In the genomic region with DNA sequence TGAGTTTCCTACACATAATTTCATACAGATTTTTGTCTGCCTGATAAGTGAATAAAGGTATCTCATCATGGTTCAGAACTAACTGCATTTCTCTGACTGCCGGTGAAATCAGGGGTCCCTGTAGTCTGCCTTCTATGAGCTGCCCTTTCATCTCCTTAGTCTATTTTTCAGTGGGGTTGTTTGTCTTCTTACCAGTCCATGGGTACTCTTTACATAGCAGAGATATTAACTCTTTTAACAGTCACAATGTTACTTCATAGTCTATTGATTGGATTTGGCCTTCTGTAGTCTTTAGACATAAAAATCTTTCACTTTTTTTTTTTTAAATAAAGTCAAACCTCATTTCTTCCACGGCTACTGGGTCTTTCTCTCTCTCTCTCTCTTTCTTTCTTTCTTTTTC, we compare ENCODE assay signal across 31 cellular contexts.
"Had no signal": no experiment of that assay in that cellular context is flagged by ENCODE, and none has a peak within 500 bp of the region (broad histone marks: within the 10 kb centered on the region; RNA-seq: fewer than 3 reads in every experiment).

No MANE protein-coding gene starts in this region.

- H2AFZ ChIP-seq: neural progenitor cell, parathyroid adenoma had no signal

- H3K27me3 Mint-ChIP-seq: naive thymus-derived CD4-positive, alpha-beta T cell; progenitor cell of endocrine pancreas; stimulated activated naive B cell treated with anti-CD40 and anti-IgM and Interleukin-4, amounts not matched to agents 10 μg/mL and 1 μg/mL and 100 μg/mL, for 72 hours; stimulated activated naive CD8-positive, alpha-beta T cell treated with anti-CD3 and anti-CD28 coated beads, Interleukin-15, Interleukin-2, amounts not matched to agents 100 ng/mL and 50 ng/mL, for 24 hours had no signal

- H3K4me1 Mint-ChIP-seq: nephron; neural progenitor cell; stimulated activated naive B cell treated with anti-CD40 and anti-IgM and Interleukin-4, amounts not matched to agents 10 μg/mL and 1 μg/mL and 100 μg/mL, for 72 hours had no signal

- H3K4me3 ChIP-seq: neural progenitor cell, ovary, psoas muscle, skin epidermis, smooth muscle cell, spleen, stomach, thoracic aorta, thyroid gland, tibial nerve, upper lobe of left lung, vagina had no signal

- H3K9me3 ChIP-seq: ovary, psoas muscle, spleen, stomach, thoracic aorta, thyroid gland, tibial nerve, upper lobe of left lung, vagina had no signal

- H3K27me3 ChIP-seq: neural progenitor cell, ovary, spleen, stomach, thyroid gland, tibial nerve, upper lobe of left lung, vagina had no signal

- H3K27ac ChIP-seq: neural progenitor cell, ovary, parathyroid adenoma, psoas muscle, skin epidermis, spleen, stomach, thoracic aorta, thyroid gland, tibial nerve, upper lobe of left lung, vagina had no signal

- DNase-seq: naive thymus-derived CD4-positive, alpha-beta T cell; natural killer cell; occipital lobe; ovary; posterior cingulate gyrus; psoas muscle; right cardiac atrium; spleen; stimulated activated CD4-positive, alpha-beta T cell treated with anti-CD3 and anti-CD28 coated beads, Interleukin-12 subunit alpha, Interleukin-12 subunit beta, amount 100 ng/mL, for 4 hours; stimulated activated CD4-positive, alpha-beta T cell treated with anti-CD3 and anti-CD28 coated beads, Interleukin-1b, Interleukin-23, amount 100 ng/mL, for 48 hours; stimulated activated CD4-positive, alpha-beta T cell treated with anti-CD3 and anti-CD28 coated beads, Interleukin-4, amount 100 ng/mL, for 1 hour; stimulated activated CD4-positive, alpha-beta T cell treated with anti-CD3 and anti-CD28 coated beads, Interleukin-4, amount 100 ng/mL, for 4 hours; stimulated activated CD8-positive, alpha-beta memory T cell treated with anti-CD3 and anti-CD28 coated beads, Interleukin-4, amount 100 ng/mL, for 48 hours; stimulated activated naive B cell treated with anti-CD40 and anti-IgM and Interleukin-4, amounts not matched to agents 10 μg/mL and 1 μg/mL and 100 μg/mL, for 72 hours; stimulated activated naive CD4-positive, alpha-beta T cell treated with Interleukin-2 at 50 U/mL for 16 hours; stomach; thyroid gland; trophoblast cell; upper lobe of left lung had no signal

- FAIRE-seq: urothelium cell line had no signal

- ATAC-seq: naive thymus-derived CD4-positive, alpha-beta T cell; natural killer cell; psoas muscle; right cardiac atrium; sciatic nerve; stimulated activated naive B cell treated with anti-CD40 and anti-IgM and Interleukin-4, amounts not matched to agents 10 μg/mL and 1 μg/mL and 100 μg/mL, for 72 hours had no signal

- H3K36me3 ChIP-seq: neural progenitor cell, ovary had no signal

- H3K4me1 ChIP-seq: neural progenitor cell, parathyroid adenoma, psoas muscle, spleen, stomach, tibial nerve, upper lobe of left lung, vagina had no signal

- H3K9ac ChIP-seq: neural progenitor cell, parathyroid adenoma had no signal

- H3K4me3 Mint-ChIP-seq: naive thymus-derived CD4-positive, alpha-beta T cell; natural killer cell; nephron; neural progenitor cell; stimulated activated naive B cell treated with anti-CD40 and anti-IgM and Interleukin-4, amounts not matched to agents 10 μg/mL and 1 μg/mL and 100 μg/mL, for 72 hours; stimulated activated naive CD8-positive, alpha-beta T cell treated with anti-CD3 and anti-CD28 coated beads, Interleukin-15, Interleukin-2, amounts not matched to agents 100 ng/mL and 50 ng/mL, for 24 hours had no signal

- H3K27ac Mint-ChIP-seq: natural killer cell; nephron; neural progenitor cell; progenitor cell of endocrine pancreas; stimulated activated naive B cell treated with anti-CD40 and anti-IgM and Interleukin-4, amounts not matched to agents 10 μg/mL and 1 μg/mL and 100 μg/mL, for 72 hours; stimulated activated naive CD8-positive, alpha-beta T cell treated with anti-CD3 and anti-CD28 coated beads, Interleukin-15, Interleukin-2, amounts not matched to agents 100 ng/mL and 50 ng/mL, for 24 hours had no signal

- H3K4me2 ChIP-seq: neural progenitor cell, smooth muscle cell had no signal

- H3K9me3 Mint-ChIP-seq: naive thymus-derived CD4-positive, alpha-beta T cell; natural killer cell; nephron; neural progenitor cell; stimulated activated naive B cell treated with anti-CD40 and anti-IgM and Interleukin-4, amounts not matched to agents 10 μg/mL and 1 μg/mL and 100 μg/mL, for 72 hours; stimulated activated naive CD8-positive, alpha-beta T cell treated with anti-CD3 and anti-CD28 coated beads, Interleukin-15, Interleukin-2, amounts not matched to agents 100 ng/mL and 50 ng/mL, for 24 hours had no signal
